ENCODE assay signal across 8 cellular contexts in genomic region chr15:62068787-62069170, GRCh38. TPM values are rescaled to one million over a fixed set of nuclear protein-coding genes. Genes with fewer than 3 reads are reported as not detected.
DNase-seq lines count a peak whose midpoint lies in the region; ATAC-seq and TF ChIP-seq lines count a peak whose summit lies in the region.

No MANE protein-coding gene starts in this region.

- TF ChIP-seq CTCF in suprapubic skin (IDR thresholded peaks at IDR 0.05) = no peak

- DNase-seq in activated CD4-positive, alpha-beta T cell treated with anti-CD3 and anti-CD28 coated beads for 36 hours = no peak
- no peak for DNase-seq in activated CD4-positive, alpha-beta T cell treated with anti-CD3 and anti-CD28 coated beads, Interleukin-2, amount 50 U/mL, for 48 hours
- DNase-seq in activated CD4-positive, alpha-beta memory T cell treated with anti-CD3 and anti-CD28 coated beads for 36 hours = no peak
- DNase-seq in suprapubic skin (ENCODE audit: low spot score in 2 of 2) = no peak
- no peak for DNase-seq in NCI-H82 treated with DMSO at 0.1 percent for 48 hours (lab: John Stamatoyannopoulos, UW; ENCODE audit: unreplicated experiment)

- peaks cover 24% of the 10 kb centered on the region for H3K27me3 Mint-ChIP-seq in activated CD4-positive, alpha-beta T cell treated with anti-CD3 and anti-CD28 coated beads for 36 hours
- peaks cover 17% of the 10 kb centered on the region for H3K27me3 Mint-ChIP-seq in activated CD4-positive, alpha-beta memory T cell treated with anti-CD3 and anti-CD28 coated beads for 36 hours

- H3K27ac Mint-ChIP-seq in activated CD4-positive, alpha-beta T cell treated with anti-CD3 and anti-CD28 coated beads for 36 hours = peak overlapping the region; percentile 78
- H3K27ac Mint-ChIP-seq in activated CD4-positive, alpha-beta memory T cell treated with anti-CD3 and anti-CD28 coated beads for 36 hours = peak overlapping the region; percentile 65

- H3K27me3 ChIP-seq in iPS-20b (ENCODE audit: insufficient read depth, low read length) (peaks cover 68% of the 10 kb centered on the region), suprapubic skin (no peaks in the 10 kb centered on the region)

- H3K27ac ChIP-seq in iPS-20b (ENCODE audit: low read length) = no peak overlapping the region
- H3K27ac ChIP-seq in suprapubic skin = no peak overlapping the region

- peaks cover 21% of the 10 kb centered on the region for H3K4me1 Mint-ChIP-seq in activated CD4-positive, alpha-beta T cell treated with anti-CD3 and anti-CD28 coated beads for 36 hours
- peaks cover 18% of the 10 kb centered on the region for H3K4me1 Mint-ChIP-seq in activated CD4-positive, alpha-beta memory T cell treated with anti-CD3 and anti-CD28 coated beads for 36 hours (ENCODE audit: low read depth)

- peak overlapping the region; percentile 71 for H3K4me3 Mint-ChIP-seq in activated CD4-positive, alpha-beta T cell treated with anti-CD3 and anti-CD28 coated beads for 36 hours
- peak overlapping the region; percentile 75 for H3K4me3 Mint-ChIP-seq in activated CD4-positive, alpha-beta memory T cell treated with anti-CD3 and anti-CD28 coated beads for 36 hours

- intact Hi-C loops in activated CD4-positive, alpha-beta T cell treated with anti-CD3 and anti-CD28 coated beads for 36 hours (cut with DNase I, micrococcal nuclease) = loop anchor here (1.0 to 10.0 kb wide), 6 partner anchors 8 to 184 kb away; partner anchors contain the start of gene VPS13C (in 1 of the 2)
- intact Hi-C loops in activated CD4-positive, alpha-beta memory T cell treated with anti-CD3 and anti-CD28 coated beads for 36 hours (cut with micrococcal nuclease) = loop anchor here (1.0 to 10.0 kb wide), 3 partner anchors 8 to 1944 kb away; partner anchors contain the start of gene VPS13C

- TF ChIP-seq POLR2A in suprapubic skin (IDR thresholded peaks at IDR 0.05) = no peak

- CTCF ChIA-PET in activated CD4-positive, alpha-beta T cell treated with anti-CD3 and anti-CD28 coated beads for 36 hours (lab: Charles Lee) = interaction anchor here (5.2 kb wide), 1 partner anchor 8 kb away, joined by 24 read pairs; the partner anchor contains the start of gene VPS13C
- CTCF ChIA-PET in activated CD4-positive, alpha-beta memory T cell treated with anti-CD3 and anti-CD28 coated beads for 36 hours (lab: Charles Lee) = interaction anchor here (0.9 to 5.6 kb wide), 3 partner anchors 8 to 119 kb away, joined by 4 to 43 read pairs (median 4); partner anchors contain the start of gene VPS13C

- no peaks in the 10 kb centered on the region for H3K9me3 Mint-ChIP-seq in activated CD4-positive, alpha-beta T cell treated with anti-CD3 and anti-CD28 coated beads for 36 hours (ENCODE audit: low read depth)
- H3K9me3 Mint-ChIP-seq in activated CD4-positive, alpha-beta memory T cell treated with anti-CD3 and anti-CD28 coated beads for 36 hours = no peaks in the 10 kb centered on the region

- H3K4me1 ChIP-seq in iPS-20b (ENCODE audit: insufficient read depth, low read length) = peaks cover 7% of the 10 kb centered on the region; the same call in 1 of the 2 replicates
- peaks cover 50% of the 10 kb centered on the region for H3K4me1 ChIP-seq in suprapubic skin

- H3K9ac ChIP-seq in iPS-20b (ENCODE audit: low read depth, low read length) = no peak overlapping the region

- POLR2A ChIA-PET in activated CD4-positive, alpha-beta T cell treated with anti-CD3 and anti-CD28 coated beads for 36 hours (lab: Charles Lee) = no interaction called here
- POLR2A ChIA-PET in activated CD4-positive, alpha-beta memory T cell treated with anti-CD3 and anti-CD28 coated beads for 36 hours (lab: Charles Lee) = interaction anchor here (0.7 kb wide), 1 partner anchor 8 kb away, joined by 3 read pairs; the partner anchor contains the start of gene VPS13C

- H3K36me3 Mint-ChIP-seq in activated CD4-positive, alpha-beta T cell treated with anti-CD3 and anti-CD28 coated beads for 36 hours (ENCODE audit: low read depth) = no peaks in the 10 kb centered on the region
- H3K36me3 Mint-ChIP-seq in activated CD4-positive, alpha-beta memory T cell treated with anti-CD3 and anti-CD28 coated beads for 36 hours = no peaks in the 10 kb centered on the region

- WGBS in suprapubic skin = 32% methylated on average over 5 of the region's 5 CpGs

- H3K36me3 ChIP-seq in iPS-20b (ENCODE audit: insufficient read depth, low read depth, low read length) (no peaks in the 10 kb centered on the region), suprapubic skin (no peaks in the 10 kb centered on the region)

- H3K4me3 ChIP-seq in iPS-20b (ENCODE audit: low read length) = peak overlapping the region; percentile 33; the same call in 1 of the 2 replicates
- peak overlapping the region; percentile 70 for H3K4me3 ChIP-seq in suprapubic skin

- H3K9me3 ChIP-seq in iPS-20b (ENCODE audit: insufficient read depth, low read depth, low read length) = no peaks in the 10 kb centered on the region
- H3K9me3 ChIP-seq in suprapubic skin = no peaks in the 10 kb centered on the region

- TF ChIP-seq EP300 in suprapubic skin (IDR thresholded peaks at IDR 0.05) = no peak

- peak; percentile 34 for ATAC-seq in activated CD4-positive, alpha-beta T cell treated with anti-CD3 and anti-CD28 coated beads for 36 hours
- ATAC-seq in GM21423 (IDR thresholded peaks at IDR 0.05; ENCODE audit: unreplicated experiment) = no peak
- ATAC-seq in HG03520 (IDR thresholded peaks at IDR 0.05; ENCODE audit: unreplicated experiment) = no peak

RNA-seq across cellular contexts. Expression of gene C2CD4A, which starts 2.0 kb away (rescaled TPM):
- total RNA-seq in activated CD4-positive, alpha-beta T cell treated with anti-CD3 and anti-CD28 coated beads for 36 hours = under 1 TPM; 0.61 to 0.73 TPM
- 1 to 10 TPM; 2.3 to 2.6 TPM for total RNA-seq in activated CD4-positive, alpha-beta memory T cell treated with anti-CD3 and anti-CD28 coated beads for 36 hours
- under 1 TPM in 2 of 4 donors, not detected in 2; 0.45 to 0.62 TPM for total RNA-seq in suprapubic skin

RNA-seq across cellular contexts. Expression of gene VPS13C, which starts 8.5 kb away (rescaled TPM):
- 10 to 100 TPM; 40.1 to 47.2 TPM for total RNA-seq in activated CD4-positive, alpha-beta T cell treated with anti-CD3 and anti-CD28 coated beads for 36 hours
- total RNA-seq in activated CD4-positive, alpha-beta memory T cell treated with anti-CD3 and anti-CD28 coated beads for 36 hours = 10 to 100 TPM; 44.6 to 52.4 TPM
- 10 to 100 TPM; 30.4 to 74.3 (median 42.8) TPM for total RNA-seq in suprapubic skin
